In genomic region chr5:157267766-157268480, GRCh38 we compare ENCODE assay signal across 9 cellular contexts. TPM values are rescaled to one million over a fixed set of nuclear protein-coding genes. Genes with fewer than 3 reads are reported as not detected.
DNase-seq lines count a peak whose midpoint lies in the region; ATAC-seq, FAIRE-seq and TF ChIP-seq lines count a peak whose summit lies in the region.
"Had no signal": no experiment of that assay in that cellular context is flagged by ENCODE, and none has a peak within 500 bp of the region (broad histone marks: within the 10 kb centered on the region; RNA-seq: fewer than 3 reads in every experiment).

No MANE protein-coding gene starts in this region.

- no peaks in the 10 kb centered on the region for H3K9me3 ChIP-seq in keratinocyte (ENCODE audit: control insufficient read depth, low read depth, low read length)
- no peaks in the 10 kb centered on the region for H3K9me3 ChIP-seq in thyroid gland

- H3K4me1 ChIP-seq in keratinocyte (ENCODE audit: control insufficient read depth, extremely low read depth, insufficient read depth, low read length), result no peaks in the 10 kb centered on the region
- peaks cover 27 to 40% of the 10 kb centered on the region in 2 donors for H3K4me1 ChIP-seq in thyroid gland

- H3K9me1 ChIP-seq in keratinocyte (ENCODE audit: control insufficient read depth, extremely low read depth, insufficient read depth, low read length), result no peaks in the 10 kb centered on the region

- peaks cover 58% of the 10 kb centered on the region for H3K36me3 Mint-ChIP-seq in activated T-cell treated with anti-CD3 and anti-CD28 coated beads, Interleukin-2, amount 50 U/mL, for 24 hours (ENCODE audit: low read depth)
- peaks cover 47% of the 10 kb centered on the region in 2 donors for H3K36me3 Mint-ChIP-seq in activated naive CD4-positive, alpha-beta T cell treated with anti-CD3 and anti-CD28 coated beads, Interleukin-2, amount 50 U/mL, for 72 hours

- no peak overlapping the region for H2AFZ ChIP-seq in keratinocyte (ENCODE audit: control insufficient read depth, low read length)

- DNase-seq in activated T-cell treated with anti-CD3 and anti-CD28 coated beads, Interleukin-2, amount 50 U/mL, for 24 hours, result no peak
- DNase-seq in activated T-cell treated with anti-CD3 and anti-CD28 coated beads, Interleukin-2, amount 50 U/mL, for 1 hour, result no peak
- no peak for DNase-seq in activated naive CD4-positive, alpha-beta T cell treated with anti-CD3 and anti-CD28 coated beads, Interleukin-2, amount 50 U/mL, for 72 hours (ENCODE audit: low spot score in 2 of 2)
- DNase-seq in keratinocyte (ENCODE audit: low read depth, low spot score) (no peak), thyroid gland (peak; percentile 37 to 67), NCI-H1930 (lab: John Stamatoyannopoulos, UW) (no peak)
- DNase-seq: SHP77 treated with DMSO at 0.1 percent for 48 hours had no signal

- H3K4me3 Mint-ChIP-seq in activated T-cell treated with anti-CD3 and anti-CD28 coated beads, Interleukin-2, amount 50 U/mL, for 24 hours, result peak overlapping the region; percentile 95

- ATAC-seq in activated naive CD4-positive, alpha-beta T cell treated with anti-CD3 and anti-CD28 coated beads, Interleukin-2, amount 50 U/mL, for 72 hours, result no peak
- no peak for ATAC-seq in GM21381 (IDR thresholded peaks at IDR 0.05; ENCODE audit: unreplicated experiment)
- no peak for ATAC-seq in GM18907 (IDR thresholded peaks at IDR 0.05; ENCODE audit: unreplicated experiment)

- intact Hi-C loops in thyroid gland (cut with DNase I), result no loop called here

- TF ChIP-seq CTCF in keratinocyte (optimal IDR thresholded peaks at IDR 0.05 in 1 of 3, IDR thresholded peaks at IDR 0.05 in 1 of 3, conservative IDR thresholded peaks at IDR 0.05 in 1 of 3; ENCODE audit: extremely low read depth in 1 of 3, insufficient read depth in 2 of 3, low read length in 3 of 3) (peak; percentile 6 to 28 (median 11)), thyroid gland (IDR thresholded peaks at IDR 0.05) (peak in 3 of 6 experiments; percentile 7 to 42 (median 24))

- no peaks in the 10 kb centered on the region for H4K20me1 ChIP-seq in keratinocyte (ENCODE audit: control insufficient read depth, extremely low read depth, insufficient read depth, low read length)

- peaks cover 83% of the 10 kb centered on the region for H3K4me1 Mint-ChIP-seq in activated T-cell treated with anti-CD3 and anti-CD28 coated beads, Interleukin-2, amount 50 U/mL, for 24 hours (ENCODE audit: low read depth)

- no peaks in the 10 kb centered on the region for H3K9me3 Mint-ChIP-seq in activated T-cell treated with anti-CD3 and anti-CD28 coated beads, Interleukin-2, amount 50 U/mL, for 24 hours
- no peaks in the 10 kb centered on the region for H3K9me3 Mint-ChIP-seq in activated naive CD4-positive, alpha-beta T cell treated with anti-CD3 and anti-CD28 coated beads, Interleukin-2, amount 50 U/mL, for 72 hours

- no peak overlapping the region for H3K9ac ChIP-seq in keratinocyte (ENCODE audit: control insufficient read depth, extremely low read depth, insufficient read depth, low read length)

- dilution Hi-C loops in keratinocyte (cut with MboI; ENCODE audit: extremely low pct_ligation_motif_present, low sequenced_read_pairs), result no loop called here

- no peak overlapping the region for H3K4me2 ChIP-seq in keratinocyte (ENCODE audit: control insufficient read depth, extremely low read depth, insufficient read depth, low read depth, low read length)

- no peak overlapping the region for H3K4me3 ChIP-seq in keratinocyte (ENCODE audit: control insufficient read depth in 2 of 3, extremely low read depth in 1 of 3, insufficient read depth in 2 of 3, low read depth in 1 of 3, low read length in 3 of 3)
- H3K4me3 ChIP-seq in thyroid gland (replicated peaks in 1 of 3), result no peak overlapping the region

- H3K27me3 ChIP-seq in keratinocyte (ENCODE audit: control insufficient read depth, extremely low read depth, insufficient read depth, low read length), result peaks cover 23% of the 10 kb centered on the region
- no peaks in the 10 kb centered on the region for H3K27me3 ChIP-seq in thyroid gland

- no peak for TF ChIP-seq POLR2A in thyroid gland (IDR thresholded peaks at IDR 0.05)

- no peak for FAIRE-seq in keratinocyte (lab: Jason Lieb, UNC)

- H3K27ac Mint-ChIP-seq in activated T-cell treated with anti-CD3 and anti-CD28 coated beads, Interleukin-2, amount 50 U/mL, for 24 hours, result peak overlapping the region; percentile 97
- H3K27ac Mint-ChIP-seq in activated naive CD4-positive, alpha-beta T cell treated with anti-CD3 and anti-CD28 coated beads, Interleukin-2, amount 50 U/mL, for 72 hours, result peak overlapping the region; percentile 97

- H3K27me3 Mint-ChIP-seq in activated T-cell treated with anti-CD3 and anti-CD28 coated beads, Interleukin-2, amount 50 U/mL, for 24 hours, result no peaks in the 10 kb centered on the region

- 45 to 46% methylated on average over 8 of the region's 8 CpGs for WGBS in thyroid gland, 2 donors

- H3K27ac ChIP-seq in keratinocyte (ENCODE audit: control insufficient read depth, insufficient read depth, low read length), result no peak overlapping the region
- peak overlapping the region in 1 of 3 donors; percentile 33 for H3K27ac ChIP-seq in thyroid gland

- H3K36me3 ChIP-seq in keratinocyte (ENCODE audit: control insufficient read depth in 2 of 2, extremely low read depth in 1 of 2, insufficient read depth in 2 of 2, low read length in 2 of 2) (no peaks in the 10 kb centered on the region), thyroid gland (no peaks in the 10 kb centered on the region)

- H3K79me2 ChIP-seq in keratinocyte (ENCODE audit: control insufficient read depth, insufficient read depth, low read length), result no peaks in the 10 kb centered on the region

RNA-seq across cellular contexts. Expression of gene CYFIP2, which starts 2.0 kb away (rescaled TPM):
- 100 to 1,000 TPM; 335 to 493 TPM for total RNA-seq in activated naive CD4-positive, alpha-beta T cell treated with anti-CD3 and anti-CD28 coated beads, Interleukin-2, amount 50 U/mL, for 72 hours
- 0.57 to 0.75 TPM (median 0.62 TPM) in 3 replicates for polyA plus RNA-seq in keratinocyte
- 2.4 TPM for polyA plus RNA-seq in keratinocyte (2011; ENCODE audit: low read depth)
- polyA plus RNA-seq in keratinocyte (2011; cell fraction: cytosol; rRNA removed), result 0.94 and 2.0 TPM in 2 replicates
- 1.7 and 1.8 TPM in 2 replicates for polyA plus RNA-seq in keratinocyte (2011; cell fraction: nucleus; rRNA removed)
- 1.8 and 2.0 TPM in 2 replicates for polyA plus RNA-seq in keratinocyte (2012; ENCODE audit: low replicate concordance)
- 2.2 to 2.5 TPM (median 2.2 TPM) in 3 replicates for polyA minus RNA-seq in keratinocyte
- 2.5 TPM for polyA minus RNA-seq in keratinocyte (2011; cell fraction: cytosol; rRNA and poly(A)+ RNA removed)
- polyA minus RNA-seq in keratinocyte (2011; cell fraction: nucleus; rRNA and poly(A)+ RNA removed), result 0.85 and 1.3 TPM in 2 replicates
- 10 to 100 TPM; 18.3 to 73.5 (median 34.6) TPM for total RNA-seq in thyroid gland

Comparison
In these comparisons a context has a peak if more than half of its experiments do, and no peak if none do; other contexts are left out.
1. DNase-seq: peak in thyroid gland (2 of 2); none in activated T-cell treated with anti-CD3 and anti-CD28 coated beads, Interleukin-2, amount 50 U/mL, for 24 hours (single experiment), activated T-cell treated with anti-CD3 and anti-CD28 coated beads, Interleukin-2, amount 50 U/mL, for 1 hour (single experiment), activated naive CD4-positive, alpha-beta T cell treated with anti-CD3 and anti-CD28 coated beads, Interleukin-2, amount 50 U/mL, for 72 hours (0 of 2), keratinocyte (single experiment) and NCI-H1930 (0 of 2).
2. RNA of gene CYFIP2, which starts 2.0 kb away (total RNA-seq): 335 to 493 TPM in activated naive CD4-positive, alpha-beta T cell treated with anti-CD3 and anti-CD28 coated beads, Interleukin-2, amount 50 U/mL, for 72 hours; 18.3 to 73.5 TPM in thyroid gland; every median in the first group is over 4 times any median in the second.